ENCODE assay signal across 26 cellular contexts in genomic region chr5:126837242-126837641, GRCh38.
"Had no signal": no experiment of that assay in that cellular context is flagged by ENCODE, and none has a peak within 500 bp of the region (broad histone marks: within the 10 kb centered on the region; RNA-seq: fewer than 3 reads in every experiment).

No MANE protein-coding gene starts in this region.

- H3K9me3 Mint-ChIP-seq: dendritic cell treated with granulocyte-macrophage colony-stimulating factor and Interleukin-4, amounts not matched to agents 40 ng/mL and 50 ng/mL, for 4 days; endodermal cell; naive thymus-derived CD8-positive, alpha-beta T cell; stimulated activated naive CD8-positive, alpha-beta T cell treated with anti-CD3 and anti-CD28 coated beads, Interleukin-15, amount 100 ng/mL, for 72 hours had no signal

- H3K9ac ChIP-seq: parathyroid adenoma had no signal

- H3K4me1 ChIP-seq: colonic mucosa, esophagus muscularis mucosa, foreskin keratinocyte, gastroesophageal sphincter, heart left ventricle, left lung, parathyroid adenoma, right lobe of liver, suprapubic skin, transverse colon, upper lobe of right lung, uterus had no signal

- H3K9me3 ChIP-seq: colonic mucosa, esophagus muscularis mucosa, gastroesophageal sphincter, heart left ventricle, left lung, right lobe of liver, suprapubic skin, transverse colon, upper lobe of right lung, uterus had no signal

- DNase-seq: colonic mucosa; effector CD8-positive, alpha-beta T cell; endodermal cell; foreskin keratinocyte; heart left ventricle; kidney; left lung; mammary epithelial cell; mesendoderm; right lobe of liver; stimulated activated CD4-positive, alpha-beta T cell treated with anti-CD3 and anti-CD28 coated beads, Interleukin-12 subunit alpha, Interleukin-12 subunit beta, amount 100 ng/mL, for 4 hours; stimulated activated CD4-positive, alpha-beta T cell treated with anti-CD3 and anti-CD28 coated beads, Interleukin-1b, Interleukin-23, amount 100 ng/mL, for 48 hours; stimulated activated CD4-positive, alpha-beta T cell treated with anti-CD3 and anti-CD28 coated beads, Interleukin-4, amount 100 ng/mL, for 1 hour; stimulated activated CD8-positive, alpha-beta memory T cell treated with anti-CD3 and anti-CD28 coated beads, Interleukin-4, amount 100 ng/mL, for 48 hours; stimulated activated naive CD8-positive, alpha-beta T cell treated with anti-CD3 and anti-CD28 coated beads, Interleukin-15, amount 100 ng/mL, for 72 hours; transverse colon; upper lobe of right lung; uterus had no signal

- H3K27me3 Mint-ChIP-seq: dendritic cell treated with granulocyte-macrophage colony-stimulating factor and Interleukin-4, amounts not matched to agents 40 ng/mL and 50 ng/mL, for 4 days; naive thymus-derived CD8-positive, alpha-beta T cell; stimulated activated naive CD8-positive, alpha-beta T cell treated with anti-CD3 and anti-CD28 coated beads, Interleukin-15, amount 100 ng/mL, for 72 hours had no signal

- ATAC-seq: foreskin keratinocyte; gastroesophageal sphincter; stimulated activated naive CD8-positive, alpha-beta T cell treated with anti-CD3 and anti-CD28 coated beads, Interleukin-15, amount 100 ng/mL, for 72 hours; upper lobe of right lung had no signal

- H3K27me3 ChIP-seq: colonic mucosa, esophagus muscularis mucosa, foreskin keratinocyte, gastroesophageal sphincter, heart left ventricle, hepatocyte, left lung, right lobe of liver, suprapubic skin, transverse colon, upper lobe of right lung, uterus had no signal

- H3K4me3 ChIP-seq: colonic mucosa, esophagus muscularis mucosa, gastroesophageal sphincter, heart left ventricle, hepatocyte, left lung, right lobe of liver, suprapubic skin, transverse colon, upper lobe of right lung, uterus had no signal

- H3K27ac Mint-ChIP-seq: dendritic cell treated with granulocyte-macrophage colony-stimulating factor and Interleukin-4, amounts not matched to agents 40 ng/mL and 50 ng/mL, for 4 days; progenitor cell of endocrine pancreas; stimulated activated naive CD8-positive, alpha-beta T cell treated with anti-CD3 and anti-CD28 coated beads, Interleukin-15, amount 100 ng/mL, for 72 hours had no signal

- H3K27ac ChIP-seq: colonic mucosa, esophagus muscularis mucosa, foreskin keratinocyte, gastroesophageal sphincter, heart left ventricle, hepatocyte, left lung, parathyroid adenoma, right lobe of liver, suprapubic skin, transverse colon, upper lobe of right lung, uterus had no signal

- H3K4me1 Mint-ChIP-seq: naive thymus-derived CD8-positive, alpha-beta T cell; stimulated activated naive CD8-positive, alpha-beta T cell treated with anti-CD3 and anti-CD28 coated beads, Interleukin-15, amount 100 ng/mL, for 72 hours had no signal

- H3K36me3 ChIP-seq: colonic mucosa, right lobe of liver, upper lobe of right lung, uterus had no signal

- H3K4me3 Mint-ChIP-seq: dendritic cell treated with granulocyte-macrophage colony-stimulating factor and Interleukin-4, amounts not matched to agents 40 ng/mL and 50 ng/mL, for 4 days; endodermal cell; naive thymus-derived CD8-positive, alpha-beta T cell; stimulated activated naive CD8-positive, alpha-beta T cell treated with anti-CD3 and anti-CD28 coated beads, Interleukin-15, amount 100 ng/mL, for 72 hours had no signal
